Comparison of ENCODE assay signal across 2 cellular contexts in the genomic region with DNA sequence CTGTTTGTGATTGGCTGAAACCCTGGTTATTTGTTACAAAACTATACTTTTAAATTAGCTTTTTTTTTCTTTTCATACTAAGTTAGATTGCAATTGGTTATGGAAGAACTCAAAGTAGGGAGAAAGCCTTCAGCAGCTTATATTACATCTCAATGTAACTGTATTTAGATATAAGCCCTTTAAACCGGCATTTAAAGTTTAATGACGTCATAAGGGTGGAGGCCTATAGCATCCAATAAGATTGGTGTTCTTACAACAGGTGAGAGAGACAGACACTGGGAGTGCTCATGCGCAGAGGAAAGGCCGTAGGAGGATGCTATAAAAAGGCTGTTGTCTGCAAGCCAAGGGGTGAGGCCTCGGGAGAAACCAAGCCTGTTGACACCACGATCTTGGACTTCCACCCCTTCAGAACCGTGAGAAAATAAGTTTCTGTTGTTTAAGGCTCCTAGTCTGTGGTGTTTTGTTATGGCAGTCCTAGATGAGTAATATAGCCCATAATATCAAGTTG.
TF ChIP-seq lines count a peak whose summit lies in the region.

No MANE protein-coding gene starts in this region.

TF ChIP-seq in HEK293, 187 proteins besides CTCF, POLR2A, EP300 and RAD21:
- TF ChIP-seq, protein P1, sequence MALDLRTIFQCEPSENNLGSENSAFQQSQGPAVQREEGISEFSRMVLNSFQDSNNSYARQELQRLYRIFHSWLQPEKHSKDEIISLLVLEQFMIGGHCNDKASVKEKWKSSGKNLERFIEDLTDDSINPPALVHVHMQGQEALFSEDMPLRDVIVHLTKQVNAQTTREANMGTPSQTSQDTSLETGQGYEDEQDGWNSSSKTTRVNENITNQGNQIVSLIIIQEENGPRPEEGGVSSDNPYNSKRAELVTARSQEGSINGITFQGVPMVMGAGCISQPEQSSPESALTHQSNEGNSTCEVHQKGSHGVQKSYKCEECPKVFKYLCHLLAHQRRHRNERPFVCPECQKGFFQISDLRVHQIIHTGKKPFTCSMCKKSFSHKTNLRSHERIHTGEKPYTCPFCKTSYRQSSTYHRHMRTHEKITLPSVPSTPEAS (tag by site-specific recombination; IDR thresholded peaks at IDR 0.05), result no peak
- TF ChIP-seq, protein P2, sequence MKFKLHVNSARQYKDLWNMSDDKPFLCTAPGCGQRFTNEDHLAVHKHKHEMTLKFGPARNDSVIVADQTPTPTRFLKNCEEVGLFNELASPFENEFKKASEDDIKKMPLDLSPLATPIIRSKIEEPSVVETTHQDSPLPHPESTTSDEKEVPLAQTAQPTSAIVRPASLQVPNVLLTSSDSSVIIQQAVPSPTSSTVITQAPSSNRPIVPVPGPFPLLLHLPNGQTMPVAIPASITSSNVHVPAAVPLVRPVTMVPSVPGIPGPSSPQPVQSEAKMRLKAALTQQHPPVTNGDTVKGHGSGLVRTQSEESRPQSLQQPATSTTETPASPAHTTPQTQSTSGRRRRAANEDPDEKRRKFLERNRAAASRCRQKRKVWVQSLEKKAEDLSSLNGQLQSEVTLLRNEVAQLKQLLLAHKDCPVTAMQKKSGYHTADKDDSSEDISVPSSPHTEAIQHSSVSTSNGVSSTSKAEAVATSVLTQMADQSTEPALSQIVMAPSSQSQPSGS (tag by site-specific recombination; IDR thresholded peaks at IDR 0.05; ENCODE audit: low read depth), result 0 out of 2 replicates have a peak, but pooled peaks have one; percentile 21

TF ChIP-seq in H1, 55 proteins besides CTCF, POLR2A, EP300 and RAD21 (continued from another document):
- TF ChIP-seq, protein P3, sequence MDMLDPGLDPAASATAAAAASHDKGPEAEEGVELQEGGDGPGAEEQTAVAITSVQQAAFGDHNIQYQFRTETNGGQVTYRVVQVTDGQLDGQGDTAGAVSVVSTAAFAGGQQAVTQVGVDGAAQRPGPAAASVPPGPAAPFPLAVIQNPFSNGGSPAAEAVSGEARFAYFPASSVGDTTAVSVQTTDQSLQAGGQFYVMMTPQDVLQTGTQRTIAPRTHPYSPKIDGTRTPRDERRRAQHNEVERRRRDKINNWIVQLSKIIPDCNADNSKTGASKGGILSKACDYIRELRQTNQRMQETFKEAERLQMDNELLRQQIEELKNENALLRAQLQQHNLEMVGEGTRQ (IDR thresholded peaks at IDR 0.05; ENCODE audit: low read length), result no peak
- no peak for TF ChIP-seq PHF8 (conservative IDR thresholded peaks at IDR 0.05; ENCODE audit: low read depth, low read length)
- TF ChIP-seq CHD1 (IDR thresholded peaks at IDR 0.05; ENCODE audit: low read depth, low read length), result no peak
- TF ChIP-seq, protein P2 (IDR thresholded peaks at IDR 0.05; ENCODE audit: low read length), result no peak
- no peak for TF ChIP-seq HDAC6 (IDR thresholded peaks at IDR 0.05; ENCODE audit: low read depth, low read length)
- TF ChIP-seq KDM4A (IDR thresholded peaks at IDR 0.05; ENCODE audit: low read depth, low read length, severe bottlenecking), result no peak
- TF ChIP-seq, protein P4, sequence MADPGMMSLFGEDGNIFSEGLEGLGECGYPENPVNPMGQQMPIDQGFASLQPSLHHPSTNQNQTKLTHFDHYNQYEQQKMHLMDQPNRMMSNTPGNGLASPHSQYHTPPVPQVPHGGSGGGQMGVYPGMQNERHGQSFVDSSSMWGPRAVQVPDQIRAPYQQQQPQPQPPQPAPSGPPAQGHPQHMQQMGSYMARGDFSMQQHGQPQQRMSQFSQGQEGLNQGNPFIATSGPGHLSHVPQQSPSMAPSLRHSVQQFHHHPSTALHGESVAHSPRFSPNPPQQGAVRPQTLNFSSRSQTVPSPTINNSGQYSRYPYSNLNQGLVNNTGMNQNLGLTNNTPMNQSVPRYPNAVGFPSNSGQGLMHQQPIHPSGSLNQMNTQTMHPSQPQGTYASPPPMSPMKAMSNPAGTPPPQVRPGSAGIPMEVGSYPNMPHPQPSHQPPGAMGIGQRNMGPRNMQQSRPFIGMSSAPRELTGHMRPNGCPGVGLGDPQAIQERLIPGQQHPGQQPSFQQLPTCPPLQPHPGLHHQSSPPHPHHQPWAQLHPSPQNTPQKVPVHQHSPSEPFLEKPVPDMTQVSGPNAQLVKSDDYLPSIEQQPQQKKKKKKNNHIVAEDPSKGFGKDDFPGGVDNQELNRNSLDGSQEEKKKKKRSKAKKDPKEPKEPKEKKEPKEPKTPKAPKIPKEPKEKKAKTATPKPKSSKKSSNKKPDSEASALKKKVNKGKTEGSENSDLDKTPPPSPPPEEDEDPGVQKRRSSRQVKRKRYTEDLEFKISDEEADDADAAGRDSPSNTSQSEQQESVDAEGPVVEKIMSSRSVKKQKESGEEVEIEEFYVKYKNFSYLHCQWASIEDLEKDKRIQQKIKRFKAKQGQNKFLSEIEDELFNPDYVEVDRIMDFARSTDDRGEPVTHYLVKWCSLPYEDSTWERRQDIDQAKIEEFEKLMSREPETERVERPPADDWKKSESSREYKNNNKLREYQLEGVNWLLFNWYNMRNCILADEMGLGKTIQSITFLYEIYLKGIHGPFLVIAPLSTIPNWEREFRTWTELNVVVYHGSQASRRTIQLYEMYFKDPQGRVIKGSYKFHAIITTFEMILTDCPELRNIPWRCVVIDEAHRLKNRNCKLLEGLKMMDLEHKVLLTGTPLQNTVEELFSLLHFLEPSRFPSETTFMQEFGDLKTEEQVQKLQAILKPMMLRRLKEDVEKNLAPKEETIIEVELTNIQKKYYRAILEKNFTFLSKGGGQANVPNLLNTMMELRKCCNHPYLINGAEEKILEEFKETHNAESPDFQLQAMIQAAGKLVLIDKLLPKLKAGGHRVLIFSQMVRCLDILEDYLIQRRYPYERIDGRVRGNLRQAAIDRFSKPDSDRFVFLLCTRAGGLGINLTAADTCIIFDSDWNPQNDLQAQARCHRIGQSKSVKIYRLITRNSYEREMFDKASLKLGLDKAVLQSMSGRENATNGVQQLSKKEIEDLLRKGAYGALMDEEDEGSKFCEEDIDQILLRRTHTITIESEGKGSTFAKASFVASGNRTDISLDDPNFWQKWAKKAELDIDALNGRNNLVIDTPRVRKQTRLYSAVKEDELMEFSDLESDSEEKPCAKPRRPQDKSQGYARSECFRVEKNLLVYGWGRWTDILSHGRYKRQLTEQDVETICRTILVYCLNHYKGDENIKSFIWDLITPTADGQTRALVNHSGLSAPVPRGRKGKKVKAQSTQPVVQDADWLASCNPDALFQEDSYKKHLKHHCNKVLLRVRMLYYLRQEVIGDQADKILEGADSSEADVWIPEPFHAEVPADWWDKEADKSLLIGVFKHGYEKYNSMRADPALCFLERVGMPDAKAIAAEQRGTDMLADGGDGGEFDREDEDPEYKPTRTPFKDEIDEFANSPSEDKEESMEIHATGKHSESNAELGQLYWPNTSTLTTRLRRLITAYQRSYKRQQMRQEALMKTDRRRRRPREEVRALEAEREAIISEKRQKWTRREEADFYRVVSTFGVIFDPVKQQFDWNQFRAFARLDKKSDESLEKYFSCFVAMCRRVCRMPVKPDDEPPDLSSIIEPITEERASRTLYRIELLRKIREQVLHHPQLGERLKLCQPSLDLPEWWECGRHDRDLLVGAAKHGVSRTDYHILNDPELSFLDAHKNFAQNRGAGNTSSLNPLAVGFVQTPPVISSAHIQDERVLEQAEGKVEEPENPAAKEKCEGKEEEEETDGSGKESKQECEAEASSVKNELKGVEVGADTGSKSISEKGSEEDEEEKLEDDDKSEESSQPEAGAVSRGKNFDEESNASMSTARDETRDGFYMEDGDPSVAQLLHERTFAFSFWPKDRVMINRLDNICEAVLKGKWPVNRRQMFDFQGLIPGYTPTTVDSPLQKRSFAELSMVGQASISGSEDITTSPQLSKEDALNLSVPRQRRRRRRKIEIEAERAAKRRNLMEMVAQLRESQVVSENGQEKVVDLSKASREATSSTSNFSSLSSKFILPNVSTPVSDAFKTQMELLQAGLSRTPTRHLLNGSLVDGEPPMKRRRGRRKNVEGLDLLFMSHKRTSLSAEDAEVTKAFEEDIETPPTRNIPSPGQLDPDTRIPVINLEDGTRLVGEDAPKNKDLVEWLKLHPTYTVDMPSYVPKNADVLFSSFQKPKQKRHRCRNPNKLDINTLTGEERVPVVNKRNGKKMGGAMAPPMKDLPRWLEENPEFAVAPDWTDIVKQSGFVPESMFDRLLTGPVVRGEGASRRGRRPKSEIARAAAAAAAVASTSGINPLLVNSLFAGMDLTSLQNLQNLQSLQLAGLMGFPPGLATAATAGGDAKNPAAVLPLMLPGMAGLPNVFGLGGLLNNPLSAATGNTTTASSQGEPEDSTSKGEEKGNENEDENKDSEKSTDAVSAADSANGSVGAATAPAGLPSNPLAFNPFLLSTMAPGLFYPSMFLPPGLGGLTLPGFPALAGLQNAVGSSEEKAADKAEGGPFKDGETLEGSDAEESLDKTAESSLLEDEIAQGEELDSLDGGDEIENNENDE (IDR thresholded peaks at IDR 0.05; ENCODE audit: insufficient replicate concordance, low read length), result no peak
- TF ChIP-seq SIRT6 (IDR thresholded peaks at IDR 0.05; ENCODE audit: low read length), result no peak
- TF ChIP-seq YY1 (IDR thresholded peaks at IDR 0.05; ENCODE audit: low read depth, low read length), result no peak
- TF ChIP-seq TEAD4 (IDR thresholded peaks at IDR 0.05; ENCODE audit: low read depth, low read length), result no peak
- no peak for TF ChIP-seq SIX5 (IDR thresholded peaks at IDR 0.05; ENCODE audit: low read depth, low read length)
- no peak for TF ChIP-seq JUND (IDR thresholded peaks at IDR 0.05; ENCODE audit: low read length)
- no peak for TF ChIP-seq SUZ12 (IDR thresholded peaks at IDR 0.05; ENCODE audit: low read length)
